Comparison of ENCODE assay signal across 1 cellular context in the genomic region with DNA sequence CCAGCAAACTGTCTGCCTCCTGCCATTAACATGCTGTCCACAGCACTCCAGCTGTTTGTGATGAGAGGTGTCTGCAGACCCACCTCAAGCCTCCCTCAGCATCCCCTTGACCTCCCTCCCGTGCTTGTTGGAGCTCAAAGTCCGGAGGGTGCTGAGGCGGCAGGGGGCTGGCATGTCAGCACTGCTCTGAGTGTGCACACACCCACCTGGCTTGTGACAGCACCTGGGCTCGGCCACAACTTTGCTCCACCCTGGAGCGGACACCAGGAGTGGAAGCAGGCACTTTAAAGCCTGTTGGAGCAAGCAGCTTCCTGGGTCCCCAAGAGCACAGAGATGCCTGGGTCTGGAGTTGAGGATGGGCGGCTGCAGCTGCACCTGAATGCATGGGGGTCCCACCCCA.
TF ChIP-seq lines count a peak whose summit lies in the region.

No MANE protein-coding gene starts in this region.

TF ChIP-seq in HepG2, 621 proteins besides CTCF, POLR2A, EP300 and RAD21:
- TF ChIP-seq HNF4A (CRISPR knock-in tag; IDR thresholded peaks at IDR 0.05) (peak; percentile 49), MEIS1 (CRISPR knock-in tag; IDR thresholded peaks at IDR 0.05; ENCODE audit: borderline replicate concordance) (peak; percentile 23; the same call in 1 of the 2 replicates)
- TF ChIP-seq, protein P1, sequence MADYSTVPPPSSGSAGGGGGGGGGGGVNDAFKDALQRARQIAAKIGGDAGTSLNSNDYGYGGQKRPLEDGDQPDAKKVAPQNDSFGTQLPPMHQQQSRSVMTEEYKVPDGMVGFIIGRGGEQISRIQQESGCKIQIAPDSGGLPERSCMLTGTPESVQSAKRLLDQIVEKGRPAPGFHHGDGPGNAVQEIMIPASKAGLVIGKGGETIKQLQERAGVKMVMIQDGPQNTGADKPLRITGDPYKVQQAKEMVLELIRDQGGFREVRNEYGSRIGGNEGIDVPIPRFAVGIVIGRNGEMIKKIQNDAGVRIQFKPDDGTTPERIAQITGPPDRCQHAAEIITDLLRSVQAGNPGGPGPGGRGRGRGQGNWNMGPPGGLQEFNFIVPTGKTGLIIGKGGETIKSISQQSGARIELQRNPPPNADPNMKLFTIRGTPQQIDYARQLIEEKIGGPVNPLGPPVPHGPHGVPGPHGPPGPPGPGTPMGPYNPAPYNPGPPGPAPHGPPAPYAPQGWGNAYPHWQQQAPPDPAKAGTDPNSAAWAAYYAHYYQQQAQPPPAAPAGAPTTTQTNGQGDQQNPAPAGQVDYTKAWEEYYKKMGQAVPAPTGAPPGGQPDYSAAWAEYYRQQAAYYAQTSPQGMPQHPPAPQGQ (CRISPR knock-in tag; IDR thresholded peaks at IDR 0.05; ENCODE audit: borderline replicate concordance): no peak
- TF ChIP-seq, protein P2, sequence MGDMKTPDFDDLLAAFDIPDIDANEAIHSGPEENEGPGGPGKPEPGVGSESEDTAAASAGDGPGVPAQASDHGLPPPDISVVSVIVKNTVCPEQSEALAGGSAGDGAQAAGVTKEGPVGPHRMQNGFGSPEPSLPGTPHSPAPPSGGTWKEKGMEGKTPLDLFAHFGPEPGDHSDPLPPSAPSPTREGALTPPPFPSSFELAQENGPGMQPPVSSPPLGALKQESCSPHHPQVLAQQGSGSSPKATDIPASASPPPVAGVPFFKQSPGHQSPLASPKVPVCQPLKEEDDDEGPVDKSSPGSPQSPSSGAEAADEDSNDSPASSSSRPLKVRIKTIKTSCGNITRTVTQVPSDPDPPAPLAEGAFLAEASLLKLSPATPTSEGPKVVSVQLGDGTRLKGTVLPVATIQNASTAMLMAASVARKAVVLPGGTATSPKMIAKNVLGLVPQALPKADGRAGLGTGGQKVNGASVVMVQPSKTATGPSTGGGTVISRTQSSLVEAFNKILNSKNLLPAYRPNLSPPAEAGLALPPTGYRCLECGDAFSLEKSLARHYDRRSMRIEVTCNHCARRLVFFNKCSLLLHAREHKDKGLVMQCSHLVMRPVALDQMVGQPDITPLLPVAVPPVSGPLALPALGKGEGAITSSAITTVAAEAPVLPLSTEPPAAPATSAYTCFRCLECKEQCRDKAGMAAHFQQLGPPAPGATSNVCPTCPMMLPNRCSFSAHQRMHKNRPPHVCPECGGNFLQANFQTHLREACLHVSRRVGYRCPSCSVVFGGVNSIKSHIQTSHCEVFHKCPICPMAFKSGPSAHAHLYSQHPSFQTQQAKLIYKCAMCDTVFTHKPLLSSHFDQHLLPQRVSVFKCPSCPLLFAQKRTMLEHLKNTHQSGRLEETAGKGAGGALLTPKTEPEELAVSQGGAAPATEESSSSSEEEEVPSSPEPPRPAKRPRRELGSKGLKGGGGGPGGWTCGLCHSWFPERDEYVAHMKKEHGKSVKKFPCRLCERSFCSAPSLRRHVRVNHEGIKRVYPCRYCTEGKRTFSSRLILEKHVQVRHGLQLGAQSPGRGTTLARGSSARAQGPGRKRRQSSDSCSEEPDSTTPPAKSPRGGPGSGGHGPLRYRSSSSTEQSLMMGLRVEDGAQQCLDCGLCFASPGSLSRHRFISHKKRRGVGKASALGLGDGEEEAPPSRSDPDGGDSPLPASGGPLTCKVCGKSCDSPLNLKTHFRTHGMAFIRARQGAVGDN (CRISPR knock-in tag; IDR thresholded peaks at IDR 0.05): peak; percentile 28; the same call in 1 of the 2 replicates
